In genomic region chr5:113617191-113617796, GRCh38 we compare ENCODE assay signal across 18 cellular contexts.
"Had no signal": no experiment of that assay in that cellular context is flagged by ENCODE, and none has a peak within 500 bp of the region (broad histone marks: within the 10 kb centered on the region; RNA-seq: fewer than 3 reads in every experiment).

No MANE protein-coding gene starts in this region.

- FAIRE-seq: RCC 7860 had no signal

- H3K9me3 ChIP-seq: SK-N-SH had no signal

- DNase-seq: KBM-7, MV-4-11, NCI-H1048, NCI-H1105, NCI-H1417, NCI-H1436 treated with DMSO at 0.1 percent for 48 hours, NCI-H1694, NCI-H187 treated with DMSO at 0.1 percent for 48 hours, NCI-H2029 treated with DMSO at 0.1 percent for 48 hours, NCI-H2107, NCI-H2227 treated with DMSO at 0.1 percent for 48 hours, NCI-H524, NCI-H526 treated with DMSO at 0.1 percent for 48 hours, NCI-H748 treated with DMSO at 0.1 percent for 48 hours, RPMI8226, SHP77, SK-N-SH had no signal

- H3K9ac ChIP-seq: SK-N-SH had no signal
